1 cellular context compared by ENCODE assay signal in the genomic region with DNA sequence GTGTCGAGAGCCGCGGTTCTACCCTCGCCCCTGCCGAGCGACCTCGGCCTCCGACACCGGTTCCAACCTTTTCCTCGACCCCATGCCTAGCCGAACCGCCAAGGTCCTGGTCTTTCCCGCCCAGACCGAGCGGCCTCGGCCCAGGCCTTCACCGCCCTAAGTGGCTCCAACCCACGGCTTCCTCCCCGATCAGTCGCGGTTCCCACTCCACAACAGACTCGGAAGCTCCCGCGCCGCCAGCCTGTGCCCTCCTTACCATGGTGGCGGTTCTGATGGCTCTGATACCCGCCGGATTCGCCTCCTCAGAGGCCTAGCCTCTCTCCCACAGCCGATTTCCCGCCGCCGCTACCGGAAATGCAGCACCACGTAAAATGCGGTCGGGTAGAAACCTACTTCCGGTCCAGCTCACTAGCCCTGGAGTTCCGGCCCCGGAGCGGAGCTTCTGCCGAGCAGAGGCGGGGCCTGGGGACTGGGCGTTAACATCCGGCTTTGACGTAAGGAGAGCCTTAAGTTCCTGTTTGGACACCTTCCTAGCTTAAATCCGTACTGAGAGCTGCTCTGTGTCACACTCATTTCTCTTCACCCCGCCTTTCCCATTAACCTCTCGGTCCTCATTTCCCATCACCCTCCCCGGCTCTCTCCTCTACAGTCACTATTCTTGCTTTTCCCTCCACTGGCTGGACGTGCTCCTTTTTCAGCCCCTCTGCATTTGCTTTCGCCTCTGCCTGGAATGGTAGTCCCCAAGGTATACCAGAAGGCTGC.
A peak's percentile ranks its signal among the peaks of the same experiment; 100 is the strongest.
TF ChIP-seq lines count a peak whose summit lies in the region.

Gene SNRPB, minus strand, starts transcription at position 358 of the 762 bp plus-strand sequence. Its CDS starts 99 bp downstream, at position 259.

TF ChIP-seq in K562, 482 proteins besides CTCF, POLR2A, EP300 and RAD21 (continued from another document and continues in another):
- TF ChIP-seq, protein P1, sequence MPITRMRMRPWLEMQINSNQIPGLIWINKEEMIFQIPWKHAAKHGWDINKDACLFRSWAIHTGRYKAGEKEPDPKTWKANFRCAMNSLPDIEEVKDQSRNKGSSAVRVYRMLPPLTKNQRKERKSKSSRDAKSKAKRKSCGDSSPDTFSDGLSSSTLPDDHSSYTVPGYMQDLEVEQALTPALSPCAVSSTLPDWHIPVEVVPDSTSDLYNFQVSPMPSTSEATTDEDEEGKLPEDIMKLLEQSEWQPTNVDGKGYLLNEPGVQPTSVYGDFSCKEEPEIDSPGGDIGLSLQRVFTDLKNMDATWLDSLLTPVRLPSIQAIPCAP (CRISPR knock-in tag; IDR thresholded peaks at IDR 0.05; ENCODE audit: borderline replicate concordance), result no peak
- TF ChIP-seq CGGBP1 (CRISPR knock-in tag; IDR thresholded peaks at IDR 0.05), result no peak
- TF ChIP-seq AFF4 (CRISPR knock-in tag; IDR thresholded peaks at IDR 0.05), result peak; percentile 98
- TF ChIP-seq, protein P2, sequence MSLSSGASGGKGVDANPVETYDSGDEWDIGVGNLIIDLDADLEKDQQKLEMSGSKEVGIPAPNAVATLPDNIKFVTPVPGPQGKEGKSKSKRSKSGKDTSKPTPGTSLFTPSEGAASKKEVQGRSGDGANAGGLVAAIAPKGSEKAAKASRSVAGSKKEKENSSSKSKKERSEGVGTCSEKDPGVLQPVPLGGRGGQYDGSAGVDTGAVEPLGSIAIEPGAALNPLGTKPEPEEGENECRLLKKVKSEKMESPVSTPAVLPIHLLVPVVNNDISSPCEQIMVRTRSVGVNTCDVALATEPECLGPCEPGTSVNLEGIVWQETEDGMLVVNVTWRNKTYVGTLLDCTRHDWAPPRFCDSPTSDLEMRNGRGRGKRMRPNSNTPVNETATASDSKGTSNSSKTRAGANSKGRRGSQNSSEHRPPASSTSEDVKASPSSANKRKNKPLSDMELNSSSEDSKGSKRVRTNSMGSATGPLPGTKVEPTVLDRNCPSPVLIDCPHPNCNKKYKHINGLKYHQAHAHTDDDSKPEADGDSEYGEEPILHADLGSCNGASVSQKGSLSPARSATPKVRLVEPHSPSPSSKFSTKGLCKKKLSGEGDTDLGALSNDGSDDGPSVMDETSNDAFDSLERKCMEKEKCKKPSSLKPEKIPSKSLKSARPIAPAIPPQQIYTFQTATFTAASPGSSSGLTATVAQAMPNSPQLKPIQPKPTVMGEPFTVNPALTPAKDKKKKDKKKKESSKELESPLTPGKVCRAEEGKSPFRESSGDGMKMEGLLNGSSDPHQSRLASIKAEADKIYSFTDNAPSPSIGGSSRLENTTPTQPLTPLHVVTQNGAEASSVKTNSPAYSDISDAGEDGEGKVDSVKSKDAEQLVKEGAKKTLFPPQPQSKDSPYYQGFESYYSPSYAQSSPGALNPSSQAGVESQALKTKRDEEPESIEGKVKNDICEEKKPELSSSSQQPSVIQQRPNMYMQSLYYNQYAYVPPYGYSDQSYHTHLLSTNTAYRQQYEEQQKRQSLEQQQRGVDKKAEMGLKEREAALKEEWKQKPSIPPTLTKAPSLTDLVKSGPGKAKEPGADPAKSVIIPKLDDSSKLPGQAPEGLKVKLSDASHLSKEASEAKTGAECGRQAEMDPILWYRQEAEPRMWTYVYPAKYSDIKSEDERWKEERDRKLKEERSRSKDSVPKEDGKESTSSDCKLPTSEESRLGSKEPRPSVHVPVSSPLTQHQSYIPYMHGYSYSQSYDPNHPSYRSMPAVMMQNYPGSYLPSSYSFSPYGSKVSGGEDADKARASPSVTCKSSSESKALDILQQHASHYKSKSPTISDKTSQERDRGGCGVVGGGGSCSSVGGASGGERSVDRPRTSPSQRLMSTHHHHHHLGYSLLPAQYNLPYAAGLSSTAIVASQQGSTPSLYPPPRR (CRISPR knock-in tag; IDR thresholded peaks at IDR 0.05; ENCODE audit: borderline replicate concordance), result peak; percentile 90
- TF ChIP-seq ZNF584 (CRISPR knock-in tag; IDR thresholded peaks at IDR 0.05; ENCODE audit: low read depth), result no peak
- TF ChIP-seq, protein P3, sequence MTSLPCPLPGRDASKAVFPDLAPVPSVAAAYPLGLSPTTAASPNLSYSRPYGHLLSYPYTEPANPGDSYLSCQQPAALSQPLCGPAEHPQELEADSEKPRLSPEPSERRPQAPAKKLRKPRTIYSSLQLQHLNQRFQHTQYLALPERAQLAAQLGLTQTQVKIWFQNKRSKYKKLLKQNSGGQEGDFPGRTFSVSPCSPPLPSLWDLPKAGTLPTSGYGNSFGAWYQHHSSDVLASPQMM (CRISPR knock-in tag; IDR thresholded peaks at IDR 0.05), result no peak
- TF ChIP-seq XRCC4 (IDR thresholded peaks at IDR 0.05; ENCODE audit: extremely low read depth, insufficient read depth, insufficient read length), result no peak
- no peak for TF ChIP-seq PHB (CRISPR knock-in tag; IDR thresholded peaks at IDR 0.05)
- TF ChIP-seq HIVEP1 (CRISPR knock-in tag; IDR thresholded peaks at IDR 0.05), result no peak
- no peak for TF ChIP-seq TSHZ1 (CRISPR knock-in tag; IDR thresholded peaks at IDR 0.05)
- peak; percentile 89 for TF ChIP-seq CREM (IDR thresholded peaks at IDR 0.05; ENCODE audit: low read depth)
- TF ChIP-seq BHLHE40 (IDR thresholded peaks at IDR 0.05; ENCODE audit: low read length), result no peak
- peak; percentile 100 for TF ChIP-seq GABPB1 (CRISPR knock-in tag; IDR thresholded peaks at IDR 0.05)
- TF ChIP-seq, protein P4, sequence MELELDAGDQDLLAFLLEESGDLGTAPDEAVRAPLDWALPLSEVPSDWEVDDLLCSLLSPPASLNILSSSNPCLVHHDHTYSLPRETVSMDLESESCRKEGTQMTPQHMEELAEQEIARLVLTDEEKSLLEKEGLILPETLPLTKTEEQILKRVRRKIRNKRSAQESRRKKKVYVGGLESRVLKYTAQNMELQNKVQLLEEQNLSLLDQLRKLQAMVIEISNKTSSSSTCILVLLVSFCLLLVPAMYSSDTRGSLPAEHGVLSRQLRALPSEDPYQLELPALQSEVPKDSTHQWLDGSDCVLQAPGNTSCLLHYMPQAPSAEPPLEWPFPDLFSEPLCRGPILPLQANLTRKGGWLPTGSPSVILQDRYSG (tag; conservative IDR thresholded peaks at IDR 0.05; ENCODE audit: low read depth), result no peak
- TF ChIP-seq CBX1 (IDR thresholded peaks at IDR 0.05; ENCODE audit: low read depth), result no peak
- peak; percentile 97 for TF ChIP-seq ETV1 (tag; conservative IDR thresholded peaks at IDR 0.05; ENCODE audit: low read depth)
- TF ChIP-seq ZNF431 (CRISPR knock-in tag; IDR thresholded peaks at IDR 0.05), result no peak
- no peak for TF ChIP-seq SREBF1 (IDR thresholded peaks at IDR 0.05; ENCODE audit: borderline replicate concordance, low read depth, low read length)
- TF ChIP-seq SP1 (CRISPR knock-in tag; IDR thresholded peaks at IDR 0.05), result peak; percentile 98
- TF ChIP-seq, protein P5, sequence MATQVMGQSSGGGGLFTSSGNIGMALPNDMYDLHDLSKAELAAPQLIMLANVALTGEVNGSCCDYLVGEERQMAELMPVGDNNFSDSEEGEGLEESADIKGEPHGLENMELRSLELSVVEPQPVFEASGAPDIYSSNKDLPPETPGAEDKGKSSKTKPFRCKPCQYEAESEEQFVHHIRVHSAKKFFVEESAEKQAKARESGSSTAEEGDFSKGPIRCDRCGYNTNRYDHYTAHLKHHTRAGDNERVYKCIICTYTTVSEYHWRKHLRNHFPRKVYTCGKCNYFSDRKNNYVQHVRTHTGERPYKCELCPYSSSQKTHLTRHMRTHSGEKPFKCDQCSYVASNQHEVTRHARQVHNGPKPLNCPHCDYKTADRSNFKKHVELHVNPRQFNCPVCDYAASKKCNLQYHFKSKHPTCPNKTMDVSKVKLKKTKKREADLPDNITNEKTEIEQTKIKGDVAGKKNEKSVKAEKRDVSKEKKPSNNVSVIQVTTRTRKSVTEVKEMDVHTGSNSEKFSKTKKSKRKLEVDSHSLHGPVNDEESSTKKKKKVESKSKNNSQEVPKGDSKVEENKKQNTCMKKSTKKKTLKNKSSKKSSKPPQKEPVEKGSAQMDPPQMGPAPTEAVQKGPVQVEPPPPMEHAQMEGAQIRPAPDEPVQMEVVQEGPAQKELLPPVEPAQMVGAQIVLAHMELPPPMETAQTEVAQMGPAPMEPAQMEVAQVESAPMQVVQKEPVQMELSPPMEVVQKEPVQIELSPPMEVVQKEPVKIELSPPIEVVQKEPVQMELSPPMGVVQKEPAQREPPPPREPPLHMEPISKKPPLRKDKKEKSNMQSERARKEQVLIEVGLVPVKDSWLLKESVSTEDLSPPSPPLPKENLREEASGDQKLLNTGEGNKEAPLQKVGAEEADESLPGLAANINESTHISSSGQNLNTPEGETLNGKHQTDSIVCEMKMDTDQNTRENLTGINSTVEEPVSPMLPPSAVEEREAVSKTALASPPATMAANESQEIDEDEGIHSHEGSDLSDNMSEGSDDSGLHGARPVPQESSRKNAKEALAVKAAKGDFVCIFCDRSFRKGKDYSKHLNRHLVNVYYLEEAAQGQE (CRISPR knock-in tag; IDR thresholded peaks at IDR 0.05; ENCODE audit: low read depth), result 0 out of 2 replicates have a peak, but pooled peaks have one; percentile 52
- no peak for TF ChIP-seq THRA (IDR thresholded peaks at IDR 0.05)
- peak; percentile 94 for TF ChIP-seq NFATC3 (IDR thresholded peaks at IDR 0.05)
- no peak for TF ChIP-seq ZNF133 (CRISPR knock-in tag; IDR thresholded peaks at IDR 0.05)
- TF ChIP-seq ZNF311 (CRISPR knock-in tag; IDR thresholded peaks at IDR 0.05), result no peak
